ENCODE assay signal across 17 cellular contexts in the genomic region with DNA sequence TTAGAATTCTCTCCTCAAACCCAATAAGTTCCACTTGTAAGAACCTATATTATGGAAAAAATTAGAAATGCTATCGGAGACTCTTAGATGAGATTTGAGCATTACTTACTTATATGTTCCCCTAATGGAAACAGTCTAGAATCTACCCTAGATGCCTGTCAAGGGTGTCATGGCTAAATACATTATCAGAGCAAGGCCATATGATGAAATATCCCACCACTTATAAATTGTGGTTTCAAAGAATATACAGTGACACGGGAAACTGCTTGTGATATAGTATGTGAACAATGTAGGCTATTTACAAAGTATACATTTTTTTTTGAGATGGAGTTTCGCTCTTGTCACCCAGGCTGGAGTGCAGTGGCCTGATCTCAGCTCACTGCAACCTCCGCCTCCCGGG. TPM values are rescaled to one million over a fixed set of nuclear protein-coding genes. Genes with fewer than 3 reads are reported as not detected.
DNase-seq lines count a peak whose midpoint lies in the region; ATAC-seq and TF ChIP-seq lines count a peak whose summit lies in the region.
"Had no signal": no experiment of that assay in that cellular context is flagged by ENCODE, and none has a peak within 500 bp of the region (broad histone marks: within the 10 kb centered on the region; RNA-seq: fewer than 3 reads in every experiment).

No MANE protein-coding gene starts in this region.

- no peaks in the 10 kb centered on the region for H3K79me1 ChIP-seq in IMR-90 (ENCODE audit: low read depth in 1 of 2, low read length in 2 of 2)

- BruUV-seq in IMR-90 (replicated peaks; lab: Mats Ljungman, UMichigan): no TSS peak

- H4K20me1 ChIP-seq in IMR-90 (ENCODE audit: insufficient read depth, low read length): no peaks in the 10 kb centered on the region

- DNase-seq in IMR-90 (peak; percentile 70), adipocyte (ENCODE audit: low read depth) (peak; percentile 1), fibroblast of villous mesenchyme (ENCODE audit: low read depth) (peak; percentile 8), NCI-H345 (lab: John Stamatoyannopoulos, UW) (no peak), DMS79 treated with DMSO at 0.1 percent for 48 hours (lab: John Stamatoyannopoulos, UW) (no peak)
- DNase-seq: C1 segment of cervical spinal cord; Calu3; CD4-positive, alpha-beta memory T cell; COR-L47; DMS53; DND-41; GDM1; GM23248; H7; HCEC 1CT had no signal

- TF ChIP-seq CTCF in IMR-90 (conservative IDR thresholded peaks at IDR 0.05; ENCODE audit: low read depth, low read length): no peak
- no peak for TF ChIP-seq CTCF in fibroblast of villous mesenchyme (IDR thresholded peaks at IDR 0.05; ENCODE audit: insufficient read depth, low read depth, low read length)

- H2BK120ac ChIP-seq in IMR-90 (ENCODE audit: low read depth, low read length): no peak overlapping the region

- no peak overlapping the region for H2BK15ac ChIP-seq in IMR-90 (ENCODE audit: low read depth, low read length)

- TF ChIP-seq POLR2A in IMR-90 (IDR thresholded peaks at IDR 0.05; ENCODE audit: low read depth, low read length): no peak

- H4K8ac ChIP-seq in IMR-90 (ENCODE audit: low read depth in 2 of 2, low read length in 2 of 2): no peak overlapping the region

- no peak overlapping the region for H3K18ac ChIP-seq in IMR-90 (ENCODE audit: low read depth, low read length)

- no peak overlapping the region for H2AFZ ChIP-seq in IMR-90 (replicated peaks; ENCODE audit: low read length, poor library complexity)
- H2AFZ ChIP-seq: GM23248 had no signal

- peaks cover 7% of the 10 kb centered on the region; the same call in 1 of the 2 replicates for H3K27me3 ChIP-seq in IMR-90 (ENCODE audit: control insufficient read depth, insufficient read depth, low read length)
- peaks cover 22% of the 10 kb centered on the region for H3K27me3 ChIP-seq in adipocyte (replicated peaks; ENCODE audit: control insufficient read depth, insufficient read depth, low read length)

- 83% methylated on average over 1 of the region's 5 CpGs; no CpG with 5 or more reads in 1 of the 2 experiments for WGBS in IMR-90 (ENCODE audit: extremely low coverage in 2 of 2, insufficient read length in 1 of 2), 2 experiments

- H3K4me3 ChIP-seq in IMR-90 (ENCODE audit: insufficient read depth, low read depth, low read length) (no peak overlapping the region), adipocyte (ENCODE audit: low read length) (no peak overlapping the region), fibroblast of villous mesenchyme (ENCODE audit: low read depth, low read length) (no peak overlapping the region)
- H3K4me3 ChIP-seq: GM12878, GM23248 had no signal

- H3K9me3 ChIP-seq in IMR-90 (ENCODE audit: control insufficient read depth, insufficient read depth, low read length) (no peaks in the 10 kb centered on the region; the same call in 1 of the 2 replicates), adipocyte (ENCODE audit: control insufficient read depth, low read length) (peaks cover under 1% of the 10 kb centered on the region)

- 0 out of 2 replicates have a peak overlapping the region, but pooled peaks have one; percentile 21 for H2BK20ac ChIP-seq in IMR-90 (ENCODE audit: low read depth, low read length)

- intact Hi-C loops in IMR-90 (cut with micrococcal nuclease): no loop called here

- H3K4me2 ChIP-seq in IMR-90 (ENCODE audit: low read depth, low read length): no peak overlapping the region

- H3K4me1 ChIP-seq in IMR-90 (ENCODE audit: control insufficient read depth, insufficient read depth, low read length): peaks cover 13% of the 10 kb centered on the region
- no peaks in the 10 kb centered on the region for H3K4me1 ChIP-seq in adipocyte (ENCODE audit: control insufficient read depth, insufficient read depth, low read length)

- no peak for TF ChIP-seq RAD21 in IMR-90 (IDR thresholded peaks at IDR 0.05; ENCODE audit: low read length)

- POLR2A ChIA-PET in IMR-90 (lab: Charles Lee; ENCODE audit: unreplicated experiment): no interaction called here

- H4K5ac ChIP-seq in IMR-90 (ENCODE audit: low read depth, low read length): no peak overlapping the region

- ATAC-seq in IMR-90 (ENCODE audit: low read depth): peak; percentile 67
- ATAC-seq in GM18870 (IDR thresholded peaks at IDR 0.05; ENCODE audit: unreplicated experiment): no peak
- ATAC-seq: GM12878 had no signal

- no peaks in the 10 kb centered on the region for H3K36me3 ChIP-seq in IMR-90 (ENCODE audit: control insufficient read depth, insufficient read depth, low read length)
- no peaks in the 10 kb centered on the region for H3K36me3 ChIP-seq in adipocyte (ENCODE audit: control insufficient read depth, insufficient read depth, low read length, severe bottlenecking)

- H3K27ac ChIP-seq in IMR-90 (ENCODE audit: insufficient read depth, low read length): no peak overlapping the region
- H3K27ac ChIP-seq: GM23248 had no signal

- H3K9ac ChIP-seq in IMR-90 (ENCODE audit: low read depth, low read length): no peak overlapping the region
- no peak overlapping the region for H3K9ac ChIP-seq in adipocyte (ENCODE audit: low read length)
- H3K9ac ChIP-seq: GM23248 had no signal

- H3K56ac ChIP-seq in IMR-90 (ENCODE audit: extremely low read depth, insufficient read depth, low read length): no peak overlapping the region

- H3K14ac ChIP-seq in IMR-90 (replicated peaks; ENCODE audit: low read depth, low read length): no peak overlapping the region

- H3K4ac ChIP-seq in IMR-90 (ENCODE audit: low read depth, low read length): no peak overlapping the region

- in situ Hi-C loops in IMR-90 (cut with MboI; ENCODE audit: low sequenced_read_pairs): no loop called here

- H3K23ac ChIP-seq in IMR-90 (ENCODE audit: low read depth, low read length): no peak overlapping the region

- CTCF ChIA-PET in IMR-90 (lab: Yijun Ruan, JAX): no interaction called here

- no peaks in the 10 kb centered on the region for H3K9me1 ChIP-seq in IMR-90 (ENCODE audit: insufficient read depth, low read length)

- no peak overlapping the region for H2BK5ac ChIP-seq in IMR-90 (ENCODE audit: low read depth, low read length, poor library complexity, severe bottlenecking)

- H2AK9ac ChIP-seq in IMR-90 (replicated peaks; ENCODE audit: low read depth, low read length, poor library complexity): no peak overlapping the region

- H4K91ac ChIP-seq in IMR-90 (ENCODE audit: insufficient read depth, low read depth, low read length): no peak overlapping the region

- dilution Hi-C loops in IMR-90 (cut with HindIII; ENCODE audit: low sequenced_read_pairs, unreplicated experiment): no loop called here

- H2AK5ac ChIP-seq in IMR-90 (ENCODE audit: low read depth, low read length): no peak overlapping the region

TF ChIP-seq in IMR-90, 13 proteins besides CTCF, POLR2A, EP300 and RAD21:
- TF ChIP-seq BHLHE40 (IDR thresholded peaks at IDR 0.05; ENCODE audit: low read depth, low read length) (peak; percentile 31; the same call in 1 of the 2 replicates), CEBPB (IDR thresholded peaks at IDR 0.05; ENCODE audit: low read depth, low read length) (peak; percentile 68), MXI1 (IDR thresholded peaks at IDR 0.05; ENCODE audit: borderline replicate concordance, low read depth, low read length) (no peak)

RNA-seq across cellular contexts. Expression of gene CTBP2, which starts 46.3 kb away (rescaled TPM):
- total RNA-seq in IMR-90 (2012; rRNA removed) (74.2 and 81.0 TPM in 2 replicates), fibroblast of villous mesenchyme (74.3 and 84.7 TPM in 2 replicates)
- 80.2 and 86.6 TPM in 2 replicates for polyA plus RNA-seq in IMR-90 (2012; rRNA removed)
- polyA plus RNA-seq in IMR-90 (2012; cell fraction: cytosol; rRNA removed): 63.0 and 104 TPM in 2 replicates
- 167 and 220 TPM in 2 replicates for polyA plus RNA-seq in IMR-90 (2012; cell fraction: nucleus; rRNA removed; ENCODE audit: low replicate concordance)

Comparison
In these comparisons a context has a peak if more than half of its experiments do, and no peak if none do; other contexts are left out.
1. DNase-seq: peak in IMR-90 (single experiment), adipocyte (single experiment) and fibroblast of villous mesenchyme (single experiment); none in NCI-H345 (single experiment) and DMS79 treated with DMSO at 0.1 percent for 48 hours (single experiment).